In the genomic region with DNA sequence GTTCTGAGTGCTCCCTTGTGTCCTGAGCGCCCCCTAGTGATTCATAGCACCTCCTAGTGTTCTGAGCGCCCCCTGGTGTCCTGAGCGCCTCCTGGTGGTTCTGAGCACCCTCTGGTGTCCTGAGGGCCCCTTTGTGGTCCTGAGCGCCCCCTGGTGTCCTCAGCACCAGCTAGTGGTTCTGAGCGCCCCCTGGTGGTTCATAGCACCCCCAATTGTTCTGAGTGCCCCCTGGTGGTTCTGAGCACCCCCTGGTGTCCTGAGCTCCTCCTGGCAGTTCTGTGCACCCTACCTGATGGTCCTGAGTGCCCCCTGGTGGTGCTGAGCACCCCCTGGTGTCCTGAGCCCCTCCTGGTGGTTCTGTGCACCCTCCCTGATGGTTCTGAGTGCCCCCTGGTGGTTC, we compare ENCODE assay signal across 8 cellular contexts.
DNase-seq lines count a peak whose midpoint lies in the region; ATAC-seq and TF ChIP-seq lines count a peak whose summit lies in the region.
"Not testable (repeated sequence)": the region's sequence is repeated elsewhere in the genome, so short reads cannot be mapped to it uniquely, and the experiment has no call there.

No MANE protein-coding gene starts in this region.

- not testable (repeated sequence) for H3K4me3 Mint-ChIP-seq in CD8-positive, alpha-beta T cell; T-helper 17 cell; naive thymus-derived CD4-positive, alpha-beta T cell

- POLR2A ChIA-PET in CD8-positive, alpha-beta T cell (lab: Charles Lee); naive thymus-derived CD4-positive, alpha-beta T cell (lab: Charles Lee): not testable (repeated sequence)

- peak; percentile 20 for ATAC-seq in CD8-positive, alpha-beta T cell
- peak; percentile 68 for ATAC-seq in GM18907 (IDR thresholded peaks at IDR 0.05; ENCODE audit: unreplicated experiment)
- peak; percentile 53 for ATAC-seq in GM21360 (IDR thresholded peaks at IDR 0.05; ENCODE audit: unreplicated experiment)
- peak; percentile 54 for ATAC-seq in HG02571 (IDR thresholded peaks at IDR 0.05; ENCODE audit: unreplicated experiment)
- ATAC-seq in HG02973 (IDR thresholded peaks at IDR 0.05; ENCODE audit: unreplicated experiment), result peak; percentile 50
- peak; percentile 51 for ATAC-seq in HG03280 (IDR thresholded peaks at IDR 0.05; ENCODE audit: unreplicated experiment)
- ATAC-seq in T-helper 17 cell, result peak; percentile 21
- ATAC-seq in naive thymus-derived CD4-positive, alpha-beta T cell, result peak; percentile 54

- not testable (repeated sequence) for H3K9me3 Mint-ChIP-seq in CD8-positive, alpha-beta T cell; naive thymus-derived CD4-positive, alpha-beta T cell

- CTCF ChIA-PET in CD8-positive, alpha-beta T cell (lab: Charles Lee); naive thymus-derived CD4-positive, alpha-beta T cell (lab: Charles Lee): not testable (repeated sequence)

- not testable (repeated sequence) for H3K36me3 Mint-ChIP-seq in CD8-positive, alpha-beta T cell; T-helper 17 cell (ENCODE audit: low read depth); naive thymus-derived CD4-positive, alpha-beta T cell

- H3K27me3 Mint-ChIP-seq in CD8-positive, alpha-beta T cell (ENCODE audit: low read depth); T-helper 17 cell; naive thymus-derived CD4-positive, alpha-beta T cell: not testable (repeated sequence)

- DNase-seq in CD8-positive, alpha-beta T cell; T-helper 17 cell; naive thymus-derived CD4-positive, alpha-beta T cell: not testable (repeated sequence)

- not testable (repeated sequence) for H3K27ac ChIP-seq in CD8-positive, alpha-beta T cell (ENCODE audit: low read depth, low read length); naive thymus-derived CD4-positive, alpha-beta T cell (ENCODE audit: low read depth, low read length)

- not testable (repeated sequence) for H3K27ac Mint-ChIP-seq in CD8-positive, alpha-beta T cell; T-helper 17 cell; naive thymus-derived CD4-positive, alpha-beta T cell

- not testable (repeated sequence) for H3K4me1 ChIP-seq in CD8-positive, alpha-beta T cell (ENCODE audit: insufficient read depth, low read length); naive thymus-derived CD4-positive, alpha-beta T cell (ENCODE audit: control insufficient read depth in 2 of 2, insufficient read depth in 2 of 2, low read length in 2 of 2)

- H3K27me3 ChIP-seq in CD8-positive, alpha-beta T cell (ENCODE audit: insufficient read depth, low read length); naive thymus-derived CD4-positive, alpha-beta T cell (ENCODE audit: control insufficient read depth in 2 of 2, insufficient read depth in 2 of 2, low read length in 2 of 2): not testable (repeated sequence)

- H3K9me3 ChIP-seq in CD8-positive, alpha-beta T cell (ENCODE audit: low read length); T-helper 17 cell (ENCODE audit: control insufficient read depth, low read length, poor library complexity, severe bottlenecking); naive thymus-derived CD4-positive, alpha-beta T cell (ENCODE audit: control insufficient read depth in 2 of 3, low read length in 3 of 3): not testable (repeated sequence)

- not testable (repeated sequence) for H3K4me3 ChIP-seq in CD8-positive, alpha-beta T cell (ENCODE audit: low read depth, low read length); naive thymus-derived CD4-positive, alpha-beta T cell (ENCODE audit: low read length)

- intact Hi-C loops in CD8-positive, alpha-beta T cell (cut with DNase I, micrococcal nuclease); naive thymus-derived CD4-positive, alpha-beta T cell (cut with micrococcal nuclease): not testable (repeated sequence)

- not testable (repeated sequence) for H3K4me1 Mint-ChIP-seq in CD8-positive, alpha-beta T cell (ENCODE audit: low read depth); T-helper 17 cell; naive thymus-derived CD4-positive, alpha-beta T cell

- TF ChIP-seq CTCF in CD8-positive, alpha-beta T cell (IDR thresholded peaks at IDR 0.05), result not testable (repeated sequence)

- not testable (repeated sequence) for H3K36me3 ChIP-seq in CD8-positive, alpha-beta T cell (ENCODE audit: insufficient read depth, low read length); naive thymus-derived CD4-positive, alpha-beta T cell (ENCODE audit: control insufficient read depth in 2 of 3, insufficient read depth in 3 of 3, low read length in 3 of 3)
